In genomic region chr15:63244399-63244798, GRCh38 we compare ENCODE assay signal across 1 cellular context.
TF ChIP-seq lines count a peak whose summit lies in the region.

No MANE protein-coding gene starts in this region.

TF ChIP-seq in IMR-90, 13 proteins besides CTCF, POLR2A, EP300 and RAD21:
- TF ChIP-seq ELK1 (IDR thresholded peaks at IDR 0.05; ENCODE audit: borderline replicate concordance, low read depth, low read length) (no peak), MXI1 (IDR thresholded peaks at IDR 0.05; ENCODE audit: borderline replicate concordance, low read depth, low read length) (no peak), USF2 (IDR thresholded peaks at IDR 0.05; ENCODE audit: low read depth, low read length) (no peak), BHLHE40 (IDR thresholded peaks at IDR 0.05; ENCODE audit: low read depth, low read length) (no peak)
